Comparison of ENCODE assay signal across 8 cellular contexts in genomic region chr12:57755194-57755453, GRCh38. TPM values are rescaled to one million over a fixed set of nuclear protein-coding genes. Genes with fewer than 3 reads are reported as not detected.
DNase-seq lines count a peak whose midpoint lies in the region; TF ChIP-seq lines count a peak whose summit lies in the region.

No MANE protein-coding gene starts in this region.

- H3K4me1 Mint-ChIP-seq in activated CD4-positive, alpha-beta T cell treated with anti-CD3 and anti-CD28 coated beads, Interleukin-2, amount 10 ng/mL, durations not matched to agents 7 days and 5 days = peaks cover 62% of the 10 kb centered on the region
- peaks cover 41% of the 10 kb centered on the region for H3K4me1 Mint-ChIP-seq in osteocyte (ENCODE audit: unreplicated experiment)

- peak overlapping the region in 1 of 2 donors; percentile 22 for H3K27ac ChIP-seq in ascending aorta
- H3K27ac ChIP-seq in tibial artery = peak overlapping the region; percentile 59 to 60

- H3K4me3 Mint-ChIP-seq in activated CD4-positive, alpha-beta T cell treated with anti-CD3 and anti-CD28 coated beads, Interleukin-2, amount 10 ng/mL, durations not matched to agents 7 days and 5 days = peak overlapping the region; percentile 34
- no peak overlapping the region for H3K4me3 Mint-ChIP-seq in osteocyte (ENCODE audit: unreplicated experiment)

- H3K9me3 Mint-ChIP-seq in activated CD4-positive, alpha-beta T cell treated with anti-CD3 and anti-CD28 coated beads, Interleukin-2, amount 10 ng/mL, durations not matched to agents 7 days and 5 days = no peaks in the 10 kb centered on the region
- no peaks in the 10 kb centered on the region for H3K9me3 Mint-ChIP-seq in osteocyte (ENCODE audit: unreplicated experiment)

- H3K36me3 ChIP-seq in ascending aorta (peaks cover 7 to 19% of the 10 kb centered on the region in 2 donors), kidney epithelial cell (ENCODE audit: control insufficient read depth, insufficient read depth, low read length) (peaks cover 3% of the 10 kb centered on the region), tibial artery (peaks cover 0 to 22% (median 12%) of the 10 kb centered on the region in 3 donors)

- H3K4me3 ChIP-seq in ascending aorta (peak overlapping the region; percentile 89 to 93), kidney epithelial cell (ENCODE audit: low read depth, low read length) (peak overlapping the region; percentile 62), tibial artery (peak overlapping the region; percentile 74)

- H3K27me3 Mint-ChIP-seq in activated CD4-positive, alpha-beta T cell treated with anti-CD3 and anti-CD28 coated beads, Interleukin-2, amount 10 ng/mL, durations not matched to agents 7 days and 5 days = no peaks in the 10 kb centered on the region
- no peaks in the 10 kb centered on the region for H3K27me3 Mint-ChIP-seq in osteocyte (ENCODE audit: unreplicated experiment)

- no peak overlapping the region for H3K27ac Mint-ChIP-seq in activated CD4-positive, alpha-beta T cell treated with anti-CD3 and anti-CD28 coated beads, Interleukin-2, amount 10 ng/mL, durations not matched to agents 7 days and 5 days
- H3K27ac Mint-ChIP-seq in osteocyte (ENCODE audit: unreplicated experiment) = no peak overlapping the region

- intact Hi-C loops in ascending aorta (cut with DNase I) (no loop called here), tibial artery (cut with DNase I; ENCODE audit: low total_unique reads) (no loop called here)

- H3K9me3 ChIP-seq in ascending aorta (no peaks in the 10 kb centered on the region), tibial artery (no peaks in the 10 kb centered on the region)

- peaks cover 35% of the 10 kb centered on the region for H3K36me3 Mint-ChIP-seq in activated CD4-positive, alpha-beta T cell treated with anti-CD3 and anti-CD28 coated beads, Interleukin-2, amount 10 ng/mL, durations not matched to agents 7 days and 5 days (ENCODE audit: low read depth)
- peaks cover 20% of the 10 kb centered on the region for H3K36me3 Mint-ChIP-seq in osteocyte (ENCODE audit: unreplicated experiment)

- H3K27me3 ChIP-seq in ascending aorta (no peaks in the 10 kb centered on the region), kidney epithelial cell (ENCODE audit: control insufficient read depth, insufficient read depth, low read length) (no peaks in the 10 kb centered on the region), tibial artery (peaks cover 0 to under 1% of the 10 kb centered on the region in 2 donors)

- TF ChIP-seq CTCF in ascending aorta (IDR thresholded peaks at IDR 0.05) = no peak
- no peak for TF ChIP-seq CTCF in kidney epithelial cell (IDR thresholded peaks at IDR 0.05; ENCODE audit: insufficient read depth, low read length, poor library complexity, severe bottlenecking)
- no peak for TF ChIP-seq CTCF in tibial artery (IDR thresholded peaks at IDR 0.05)
- TF ChIP-seq CTCF in osteocyte (IDR thresholded peaks at IDR 0.05) = no peak

- POLR2A ChIA-PET in activated CD4-positive, alpha-beta T cell treated with anti-CD3 and anti-CD28 coated beads, Interleukin-2, amount 10 ng/mL, durations not matched to agents 7 days and 5 days (lab: Charles Lee) = no interaction called here

- DNase-seq in activated CD4-positive, alpha-beta T cell treated with anti-CD3 and anti-CD28 coated beads, Interleukin-2, amount 10 ng/mL, durations not matched to agents 7 days and 5 days = no peak
- DNase-seq in activated CD4-positive, alpha-beta T cell treated with anti-CD3 and anti-CD28 coated beads, Interleukin-2, amount 50 U/mL, for 48 hours = no peak
- DNase-seq in ascending aorta (ENCODE audit: low spot score in 2 of 2) = no peak
- DNase-seq in kidney epithelial cell (ENCODE audit: low read depth) = no peak
- no peak for DNase-seq in tibial artery
- no peak for DNase-seq in osteocyte (ENCODE audit: extremely low spot score, unreplicated experiment)
- no peak for DNase-seq in DMS114 treated with DMSO at 0.1 percent for 48 hours (lab: John Stamatoyannopoulos, UW; ENCODE audit: unreplicated experiment)
- no peak for DNase-seq in DMS 273 (lab: John Stamatoyannopoulos, UW; ENCODE audit: unreplicated experiment)

- CTCF ChIA-PET in activated CD4-positive, alpha-beta T cell treated with anti-CD3 and anti-CD28 coated beads, Interleukin-2, amount 10 ng/mL, durations not matched to agents 7 days and 5 days (lab: Charles Lee) = interaction anchor here (3.9 kb wide), 1 partner anchor 11 kb away, joined by 56 read pairs; the partner anchor contains the start of gene CYP27B1

- H3K4me1 ChIP-seq in ascending aorta (peaks cover 2 to 17% of the 10 kb centered on the region in 2 donors), tibial artery (peaks cover 0 to 32% (median 22%) of the 10 kb centered on the region in 4 donors)

RNA-seq across cellular contexts. Expression of gene MARCHF9, which starts 0.2 kb away (rescaled TPM):
- 10 to 100 TPM; 23.7 to 27.2 TPM for total RNA-seq in activated CD4-positive, alpha-beta T cell treated with anti-CD3 and anti-CD28 coated beads, Interleukin-2, amount 10 ng/mL, durations not matched to agents 7 days and 5 days
- total RNA-seq in ascending aorta (8.4 TPM), kidney epithelial cell (15.1 and 16.7 TPM in 2 replicates), osteocyte (19.2 and 21.1 TPM in 2 replicates)

RNA-seq across cellular contexts. Expression of gene CDK4, which starts 3.0 kb away (rescaled TPM):
- total RNA-seq in activated CD4-positive, alpha-beta T cell treated with anti-CD3 and anti-CD28 coated beads, Interleukin-2, amount 10 ng/mL, durations not matched to agents 7 days and 5 days = 100 to 1,000 TPM in 1 of 2 experiments, 10 to 100 TPM in 1; 84.4 to 104 TPM
- 82.6 TPM for total RNA-seq in ascending aorta
- 257 and 298 TPM in 2 replicates for total RNA-seq in kidney epithelial cell
- 137 and 142 TPM in 2 replicates for total RNA-seq in osteocyte

RNA-seq across cellular contexts. Expression of gene TSPAN31, which starts 10.3 kb away (rescaled TPM):
- total RNA-seq in activated CD4-positive, alpha-beta T cell treated with anti-CD3 and anti-CD28 coated beads, Interleukin-2, amount 10 ng/mL, durations not matched to agents 7 days and 5 days = 10 to 100 TPM; 18.6 to 22.3 TPM
- total RNA-seq in ascending aorta (42.3 TPM), kidney epithelial cell (39.6 and 77.1 TPM in 2 replicates), osteocyte (36.2 and 37.4 TPM in 2 replicates)

RNA-seq across cellular contexts. Expression of gene CYP27B1, which starts 11.8 kb away (rescaled TPM):
- 1 to 10 TPM; 1.9 to 2.3 TPM for total RNA-seq in activated CD4-positive, alpha-beta T cell treated with anti-CD3 and anti-CD28 coated beads, Interleukin-2, amount 10 ng/mL, durations not matched to agents 7 days and 5 days
- total RNA-seq in ascending aorta (not detected), kidney epithelial cell (4.3 and 5.2 TPM in 2 replicates), osteocyte (1.7 and 2.3 TPM in 2 replicates)

RNA-seq across cellular contexts. Expression of gene AGAP2, which starts 16.6 kb away (rescaled TPM):
- 10 to 100 TPM; 72.6 to 73.3 TPM for total RNA-seq in activated CD4-positive, alpha-beta T cell treated with anti-CD3 and anti-CD28 coated beads, Interleukin-2, amount 10 ng/mL, durations not matched to agents 7 days and 5 days
- total RNA-seq in ascending aorta (11.5 TPM), kidney epithelial cell (under 0.01 TPM in 1 of 2 replicates, not detected in the other), osteocyte (2.4 and 2.6 TPM in 2 replicates)
